ENCODE assay signal across 1 cellular context in the genomic region with DNA sequence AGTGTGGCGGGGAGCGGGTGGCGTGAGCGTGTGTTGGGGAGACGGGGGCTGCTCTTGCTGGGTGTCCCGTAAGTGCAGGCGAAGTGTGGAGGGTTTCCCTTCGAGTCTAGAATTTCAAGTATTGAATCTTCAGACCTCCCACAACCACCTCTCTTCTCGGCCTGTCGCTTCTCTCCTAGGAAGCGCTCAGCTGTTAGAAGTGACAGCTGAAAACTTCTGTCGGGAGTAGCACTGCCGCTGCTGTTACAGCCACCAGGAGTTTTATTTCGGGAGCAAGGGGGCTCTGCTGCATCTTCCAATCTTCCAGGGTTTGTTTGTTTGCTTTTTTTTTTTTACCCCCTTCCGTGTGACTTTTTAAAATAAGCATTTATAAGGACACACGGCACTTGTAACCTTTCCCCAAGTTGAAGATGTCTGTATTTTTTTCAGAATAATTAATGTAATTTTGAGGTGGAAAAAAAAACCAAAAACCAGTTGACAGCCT.
TF ChIP-seq lines count a peak whose summit lies in the region.

No MANE protein-coding gene starts in this region.

TF ChIP-seq in K562, 482 proteins besides CTCF, POLR2A, EP300 and RAD21 (continues in another document):
- peak; percentile 91 to 98 for TF ChIP-seq SIN3A (IDR thresholded peaks at IDR 0.05; ENCODE audit: borderline replicate concordance in 2 of 2, control insufficient read depth in 1 of 2, low read depth in 2 of 2, low read length in 2 of 2)
- peak; percentile 35; the same call in 1 of the 2 replicates for TF ChIP-seq ELF1 (tag; IDR thresholded peaks at IDR 0.05)
- no peak for TF ChIP-seq ZMIZ1 (IDR thresholded peaks at IDR 0.05; ENCODE audit: low read depth in 2 of 2, low read length in 2 of 2)
- TF ChIP-seq, protein P1, sequence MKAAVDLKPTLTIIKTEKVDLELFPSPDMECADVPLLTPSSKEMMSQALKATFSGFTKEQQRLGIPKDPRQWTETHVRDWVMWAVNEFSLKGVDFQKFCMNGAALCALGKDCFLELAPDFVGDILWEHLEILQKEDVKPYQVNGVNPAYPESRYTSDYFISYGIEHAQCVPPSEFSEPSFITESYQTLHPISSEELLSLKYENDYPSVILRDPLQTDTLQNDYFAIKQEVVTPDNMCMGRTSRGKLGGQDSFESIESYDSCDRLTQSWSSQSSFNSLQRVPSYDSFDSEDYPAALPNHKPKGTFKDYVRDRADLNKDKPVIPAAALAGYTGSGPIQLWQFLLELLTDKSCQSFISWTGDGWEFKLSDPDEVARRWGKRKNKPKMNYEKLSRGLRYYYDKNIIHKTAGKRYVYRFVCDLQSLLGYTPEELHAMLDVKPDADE (conservative IDR thresholded peaks at IDR 0.05; ENCODE audit: control insufficient read depth, low read depth, low read length), result peak; percentile 73
- TF ChIP-seq ZNF282 (CRISPR knock-in tag; IDR thresholded peaks at IDR 0.05), result 0 out of 2 replicates have a peak, but pooled peaks have one; percentile 33
- no peak for TF ChIP-seq ZNF583 (CRISPR knock-in tag; IDR thresholded peaks at IDR 0.05)
- TF ChIP-seq, protein P2, sequence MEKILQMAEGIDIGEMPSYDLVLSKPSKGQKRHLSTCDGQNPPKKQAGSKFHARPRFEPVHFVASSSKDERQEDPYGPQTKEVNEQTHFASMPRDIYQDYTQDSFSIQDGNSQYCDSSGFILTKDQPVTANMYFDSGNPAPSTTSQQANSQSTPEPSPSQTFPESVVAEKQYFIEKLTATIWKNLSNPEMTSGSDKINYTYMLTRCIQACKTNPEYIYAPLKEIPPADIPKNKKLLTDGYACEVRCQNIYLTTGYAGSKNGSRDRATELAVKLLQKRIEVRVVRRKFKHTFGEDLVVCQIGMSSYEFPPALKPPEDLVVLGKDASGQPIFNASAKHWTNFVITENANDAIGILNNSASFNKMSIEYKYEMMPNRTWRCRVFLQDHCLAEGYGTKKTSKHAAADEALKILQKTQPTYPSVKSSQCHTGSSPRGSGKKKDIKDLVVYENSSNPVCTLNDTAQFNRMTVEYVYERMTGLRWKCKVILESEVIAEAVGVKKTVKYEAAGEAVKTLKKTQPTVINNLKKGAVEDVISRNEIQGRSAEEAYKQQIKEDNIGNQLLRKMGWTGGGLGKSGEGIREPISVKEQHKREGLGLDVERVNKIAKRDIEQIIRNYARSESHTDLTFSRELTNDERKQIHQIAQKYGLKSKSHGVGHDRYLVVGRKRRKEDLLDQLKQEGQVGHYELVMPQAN (IDR thresholded peaks at IDR 0.05; ENCODE audit: borderline replicate concordance), result peak; percentile 69
- TF ChIP-seq GATAD2B (IDR thresholded peaks at IDR 0.05; ENCODE audit: borderline replicate concordance), result no peak
- no peak for TF ChIP-seq BCL6 (CRISPR knock-in tag; IDR thresholded peaks at IDR 0.05)
- TF ChIP-seq ZBTB33 (CRISPR knock-in tag; IDR thresholded peaks at IDR 0.05), result no peak
- TF ChIP-seq, protein P3, sequence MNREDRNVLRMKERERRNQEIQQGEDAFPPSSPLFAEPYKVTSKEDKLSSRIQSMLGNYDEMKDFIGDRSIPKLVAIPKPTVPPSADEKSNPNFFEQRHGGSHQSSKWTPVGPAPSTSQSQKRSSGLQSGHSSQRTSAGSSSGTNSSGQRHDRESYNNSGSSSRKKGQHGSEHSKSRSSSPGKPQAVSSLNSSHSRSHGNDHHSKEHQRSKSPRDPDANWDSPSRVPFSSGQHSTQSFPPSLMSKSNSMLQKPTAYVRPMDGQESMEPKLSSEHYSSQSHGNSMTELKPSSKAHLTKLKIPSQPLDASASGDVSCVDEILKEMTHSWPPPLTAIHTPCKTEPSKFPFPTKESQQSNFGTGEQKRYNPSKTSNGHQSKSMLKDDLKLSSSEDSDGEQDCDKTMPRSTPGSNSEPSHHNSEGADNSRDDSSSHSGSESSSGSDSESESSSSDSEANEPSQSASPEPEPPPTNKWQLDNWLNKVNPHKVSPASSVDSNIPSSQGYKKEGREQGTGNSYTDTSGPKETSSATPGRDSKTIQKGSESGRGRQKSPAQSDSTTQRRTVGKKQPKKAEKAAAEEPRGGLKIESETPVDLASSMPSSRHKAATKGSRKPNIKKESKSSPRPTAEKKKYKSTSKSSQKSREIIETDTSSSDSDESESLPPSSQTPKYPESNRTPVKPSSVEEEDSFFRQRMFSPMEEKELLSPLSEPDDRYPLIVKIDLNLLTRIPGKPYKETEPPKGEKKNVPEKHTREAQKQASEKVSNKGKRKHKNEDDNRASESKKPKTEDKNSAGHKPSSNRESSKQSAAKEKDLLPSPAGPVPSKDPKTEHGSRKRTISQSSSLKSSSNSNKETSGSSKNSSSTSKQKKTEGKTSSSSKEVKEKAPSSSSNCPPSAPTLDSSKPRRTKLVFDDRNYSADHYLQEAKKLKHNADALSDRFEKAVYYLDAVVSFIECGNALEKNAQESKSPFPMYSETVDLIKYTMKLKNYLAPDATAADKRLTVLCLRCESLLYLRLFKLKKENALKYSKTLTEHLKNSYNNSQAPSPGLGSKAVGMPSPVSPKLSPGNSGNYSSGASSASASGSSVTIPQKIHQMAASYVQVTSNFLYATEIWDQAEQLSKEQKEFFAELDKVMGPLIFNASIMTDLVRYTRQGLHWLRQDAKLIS (CRISPR knock-in tag; IDR thresholded peaks at IDR 0.05), result 0 out of 2 replicates have a peak, but pooled peaks have one; percentile 69
- peak; percentile 71 for TF ChIP-seq DACH1 (IDR thresholded peaks at IDR 0.05; ENCODE audit: partially characterized antibody)
- no peak for TF ChIP-seq SRF (CRISPR knock-in tag; IDR thresholded peaks at IDR 0.05)
- TF ChIP-seq, protein P4, sequence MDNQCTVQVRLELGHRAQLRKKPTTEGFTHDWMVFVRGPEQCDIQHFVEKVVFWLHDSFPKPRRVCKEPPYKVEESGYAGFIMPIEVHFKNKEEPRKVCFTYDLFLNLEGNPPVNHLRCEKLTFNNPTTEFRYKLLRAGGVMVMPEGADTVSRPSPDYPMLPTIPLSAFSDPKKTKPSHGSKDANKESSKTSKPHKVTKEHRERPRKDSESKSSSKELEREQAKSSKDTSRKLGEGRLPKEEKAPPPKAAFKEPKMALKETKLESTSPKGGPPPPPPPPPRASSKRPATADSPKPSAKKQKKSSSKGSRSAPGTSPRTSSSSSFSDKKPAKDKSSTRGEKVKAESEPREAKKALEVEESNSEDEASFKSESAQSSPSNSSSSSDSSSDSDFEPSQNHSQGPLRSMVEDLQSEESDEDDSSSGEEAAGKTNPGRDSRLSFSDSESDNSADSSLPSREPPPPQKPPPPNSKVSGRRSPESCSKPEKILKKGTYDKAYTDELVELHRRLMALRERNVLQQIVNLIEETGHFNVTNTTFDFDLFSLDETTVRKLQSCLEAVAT (IDR thresholded peaks at IDR 0.05), result no peak
- TF ChIP-seq, protein P5, sequence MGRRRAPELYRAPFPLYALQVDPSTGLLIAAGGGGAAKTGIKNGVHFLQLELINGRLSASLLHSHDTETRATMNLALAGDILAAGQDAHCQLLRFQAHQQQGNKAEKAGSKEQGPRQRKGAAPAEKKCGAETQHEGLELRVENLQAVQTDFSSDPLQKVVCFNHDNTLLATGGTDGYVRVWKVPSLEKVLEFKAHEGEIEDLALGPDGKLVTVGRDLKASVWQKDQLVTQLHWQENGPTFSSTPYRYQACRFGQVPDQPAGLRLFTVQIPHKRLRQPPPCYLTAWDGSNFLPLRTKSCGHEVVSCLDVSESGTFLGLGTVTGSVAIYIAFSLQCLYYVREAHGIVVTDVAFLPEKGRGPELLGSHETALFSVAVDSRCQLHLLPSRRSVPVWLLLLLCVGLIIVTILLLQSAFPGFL (CRISPR knock-in tag; IDR thresholded peaks at IDR 0.05), result no peak
- TF ChIP-seq, protein P6, sequence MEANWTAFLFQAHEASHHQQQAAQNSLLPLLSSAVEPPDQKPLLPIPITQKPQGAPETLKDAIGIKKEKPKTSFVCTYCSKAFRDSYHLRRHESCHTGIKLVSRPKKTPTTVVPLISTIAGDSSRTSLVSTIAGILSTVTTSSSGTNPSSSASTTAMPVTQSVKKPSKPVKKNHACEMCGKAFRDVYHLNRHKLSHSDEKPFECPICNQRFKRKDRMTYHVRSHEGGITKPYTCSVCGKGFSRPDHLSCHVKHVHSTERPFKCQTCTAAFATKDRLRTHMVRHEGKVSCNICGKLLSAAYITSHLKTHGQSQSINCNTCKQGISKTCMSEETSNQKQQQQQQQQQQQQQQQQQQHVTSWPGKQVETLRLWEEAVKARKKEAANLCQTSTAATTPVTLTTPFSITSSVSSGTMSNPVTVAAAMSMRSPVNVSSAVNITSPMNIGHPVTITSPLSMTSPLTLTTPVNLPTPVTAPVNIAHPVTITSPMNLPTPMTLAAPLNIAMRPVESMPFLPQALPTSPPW (CRISPR knock-in tag; IDR thresholded peaks at IDR 0.05), result 0 out of 2 replicates have a peak, but pooled peaks have one; percentile 2
- TF ChIP-seq HMG20A (CRISPR knock-in tag; conservative IDR thresholded peaks at IDR 0.05), result no peak
- TF ChIP-seq TEAD2 (tag; IDR thresholded peaks at IDR 0.05), result no peak
- TF ChIP-seq BRCA1 (IDR thresholded peaks at IDR 0.05), result no peak
- no peak for TF ChIP-seq BRCA1 (CRISPR knock-in tag; IDR thresholded peaks at IDR 0.05)
- TF ChIP-seq SAP30 (IDR thresholded peaks at IDR 0.05; ENCODE audit: borderline replicate concordance, insufficient read depth, low read depth, low read length, poor library complexity, severe bottlenecking), result peak; percentile 83
- TF ChIP-seq TEAD4 (IDR thresholded peaks at IDR 0.05; ENCODE audit: low read length), result no peak
- TF ChIP-seq TEAD4 (CRISPR knock-in tag; IDR thresholded peaks at IDR 0.05; ENCODE audit: borderline replicate concordance), result no peak
- no peak for TF ChIP-seq ZBTB7A (IDR thresholded peaks at IDR 0.05; ENCODE audit: borderline replicate concordance, control insufficient read depth, low read depth, low read length)
- no peak for TF ChIP-seq U2AF1 (optimal IDR thresholded peaks at IDR 0.05; ENCODE audit: low read depth, low read length)
- peak in 1 of 2 experiments; percentile 78; a peak in 2 of 4 replicates for TF ChIP-seq HDAC1 (IDR thresholded peaks at IDR 0.05)
- TF ChIP-seq TFAP4 (CRISPR knock-in tag; IDR thresholded peaks at IDR 0.05; ENCODE audit: borderline replicate concordance), result peak; percentile 92; the same call in 1 of the 2 replicates
- TF ChIP-seq TGIF2 (CRISPR knock-in tag; IDR thresholded peaks at IDR 0.05), result peak; percentile 41; the same call in 1 of the 2 replicates
- TF ChIP-seq BCOR (IDR thresholded peaks at IDR 0.05), result no peak
- TF ChIP-seq ZNF511 (CRISPR knock-in tag; IDR thresholded peaks at IDR 0.05), result no peak
- TF ChIP-seq JUND (IDR thresholded peaks at IDR 0.05; ENCODE audit: borderline replicate concordance, low read depth, low read length), result no peak
- no peak for TF ChIP-seq JUND (tag; IDR thresholded peaks at IDR 0.05; ENCODE audit: borderline replicate concordance, low read depth, low read length)
- TF ChIP-seq, protein P7, sequence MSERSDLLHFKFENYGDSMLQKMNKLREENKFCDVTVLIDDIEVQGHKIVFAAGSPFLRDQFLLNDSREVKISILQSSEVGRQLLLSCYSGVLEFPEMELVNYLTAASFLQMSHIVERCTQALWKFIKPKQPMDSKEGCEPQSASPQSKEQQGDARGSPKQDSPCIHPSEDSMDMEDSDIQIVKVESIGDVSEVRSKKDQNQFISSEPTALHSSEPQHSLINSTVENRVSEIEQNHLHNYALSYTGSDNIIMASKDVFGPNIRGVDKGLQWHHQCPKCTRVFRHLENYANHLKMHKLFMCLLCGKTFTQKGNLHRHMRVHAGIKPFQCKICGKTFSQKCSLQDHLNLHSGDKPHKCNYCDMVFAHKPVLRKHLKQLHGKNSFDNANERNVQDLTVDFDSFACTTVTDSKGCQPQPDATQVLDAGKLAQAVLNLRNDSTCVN (CRISPR knock-in tag; IDR thresholded peaks at IDR 0.05), result no peak
